Comparison of ENCODE assay signal across 8 cellular contexts in the genomic region with DNA sequence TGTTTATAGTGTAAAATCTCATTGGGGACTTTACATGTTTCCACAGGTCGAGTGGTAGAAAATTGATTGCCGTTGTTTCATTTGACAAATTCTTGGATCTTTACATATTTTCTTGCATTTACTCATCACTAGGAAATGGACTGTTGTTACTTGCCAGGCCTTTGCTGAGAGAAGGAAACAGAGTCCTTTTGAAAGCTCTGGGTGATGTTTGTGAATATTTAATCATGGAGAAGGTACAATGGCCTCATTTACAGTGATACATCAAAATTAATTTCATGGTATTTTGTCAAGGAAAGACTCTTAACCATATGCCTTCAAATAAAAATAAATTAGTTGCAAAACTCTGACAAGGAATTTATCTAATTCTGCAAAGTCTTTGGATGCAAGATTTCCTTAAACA.
"Had no signal": no experiment of that assay in that cellular context is flagged by ENCODE, and none has a peak within 500 bp of the region (broad histone marks: within the 10 kb centered on the region; RNA-seq: fewer than 3 reads in every experiment).

No MANE protein-coding gene starts in this region.

- ATAC-seq: HCT116, K562 had no signal

- DNase-seq: GM23248, GOT3, H7, HFFc6, IMR-90, KG1 had no signal
